8 cellular contexts compared by ENCODE assay signal in genomic region chr16:391885-392335, GRCh38. TPM values are rescaled to one million over a fixed set of nuclear protein-coding genes. Genes with fewer than 3 reads are reported as not detected.
A peak's percentile ranks its signal among the peaks of the same experiment; 100 is the strongest.
DNase-seq lines count a peak whose midpoint lies in the region; ATAC-seq and TF ChIP-seq lines count a peak whose summit lies in the region.

No MANE protein-coding gene starts in this region.

- no peaks in the 10 kb centered on the region for H3K27me3 ChIP-seq in thyroid gland

- H3K9me3 ChIP-seq in thyroid gland = no peaks in the 10 kb centered on the region

- in situ Hi-C loops in ACHN (cut with HindIII; ENCODE audit: low pct_ligation_motif_present, low pct_unique_long_range_greater_than_20kb, low sequenced_read_pairs) = no loop called here

- TF ChIP-seq CTCF in epithelial cell of proximal tubule (conservative IDR thresholded peaks at IDR 0.05; ENCODE audit: low read depth, low read length) (peak; percentile 94), thyroid gland (IDR thresholded peaks at IDR 0.05) (peak in 5 of 6 experiments; percentile 38 to 80 (median 63))

- intact Hi-C loops in thyroid gland (cut with DNase I) = no loop called here

- no peak overlapping the region for H3K27ac ChIP-seq in thyroid gland

- TF ChIP-seq POLR2A in thyroid gland (IDR thresholded peaks at IDR 0.05) = no peak

- peaks cover 0 to 3% of the 10 kb centered on the region in 2 donors for H3K4me1 ChIP-seq in thyroid gland

- DNase-seq in ACHN (peak; percentile 66), GM19240 (ENCODE audit: insufficient read length, low spot score) (peak; percentile 55), NOMO-1 treated with dmso at 0.1 percent for 144 hours (lab: John Stamatoyannopoulos, UW; ENCODE audit: unreplicated experiment) (peak; percentile 50), epithelial cell of proximal tubule (ENCODE audit: low read depth) (no peak), non-pigmented ciliary epithelial cell (ENCODE audit: low read depth) (peak; percentile 17), thyroid gland (peak; percentile 58 to 63)
- DNase-seq in activated CD8-positive, alpha-beta memory T cell treated with anti-CD3 and anti-CD28 coated beads, Interleukin-2, amount 50 U/mL, for 1 hour (ENCODE audit: extremely low read depth) = peak; percentile 54

- WGBS in thyroid gland, 2 donors = 71 to 82% methylated on average over 6 to 7 of the region's 7 CpGs

- no peaks in the 10 kb centered on the region for H3K36me3 ChIP-seq in thyroid gland

- H3K4me3 ChIP-seq in epithelial cell of proximal tubule (ENCODE audit: low read depth, low read length) (no peak overlapping the region), thyroid gland (replicated peaks in 1 of 3) (no peak overlapping the region)

- ATAC-seq in HG03045 (IDR thresholded peaks at IDR 0.05; ENCODE audit: unreplicated experiment) = no peak

RNA-seq across cellular contexts. Expression of gene NME4, which starts 5.1 kb away (rescaled TPM):
- total RNA-seq in epithelial cell of proximal tubule (82.3 and 93.2 TPM in 2 replicates), thyroid gland (10 to 100 TPM; 31.7 to 65.0 (median 59.7) TPM)

RNA-seq across cellular contexts. Expression of gene DECR2, which starts 9.8 kb away (rescaled TPM):
- total RNA-seq in epithelial cell of proximal tubule = 12.9 and 20.8 TPM in 2 replicates
- total RNA-seq in thyroid gland = 10 to 100 TPM in 2 of 4 donors, 1 to 10 TPM in 2; 3.1 to 13.5 (median 9.5) TPM

RNA-seq across cellular contexts. Expression of gene PGAP6, which starts 10.1 kb away (rescaled TPM):
- total RNA-seq in epithelial cell of proximal tubule = 69.3 and 87.2 TPM in 2 replicates
- total RNA-seq in thyroid gland = 10 to 100 TPM; 31.6 to 83.3 (median 62.2) TPM

RNA-seq across cellular contexts. Expression of gene MRPL28, which starts 21.6 kb away (rescaled TPM):
- total RNA-seq in epithelial cell of proximal tubule (188 and 253 TPM in 2 replicates), thyroid gland (100 to 1,000 TPM in 1 of 4 donors, 10 to 100 TPM in 3; 39.9 to 106 (median 80.7) TPM)

RNA-seq across cellular contexts. Expression of gene RAB11FIP3, which starts 33.5 kb away (rescaled TPM):
- total RNA-seq in epithelial cell of proximal tubule = 26.6 and 29.1 TPM in 2 replicates
- 10 to 100 TPM; 26.6 to 34.3 (median 28.0) TPM for total RNA-seq in thyroid gland
